Comparison of ENCODE assay signal across 15 cellular contexts in the genomic region with DNA sequence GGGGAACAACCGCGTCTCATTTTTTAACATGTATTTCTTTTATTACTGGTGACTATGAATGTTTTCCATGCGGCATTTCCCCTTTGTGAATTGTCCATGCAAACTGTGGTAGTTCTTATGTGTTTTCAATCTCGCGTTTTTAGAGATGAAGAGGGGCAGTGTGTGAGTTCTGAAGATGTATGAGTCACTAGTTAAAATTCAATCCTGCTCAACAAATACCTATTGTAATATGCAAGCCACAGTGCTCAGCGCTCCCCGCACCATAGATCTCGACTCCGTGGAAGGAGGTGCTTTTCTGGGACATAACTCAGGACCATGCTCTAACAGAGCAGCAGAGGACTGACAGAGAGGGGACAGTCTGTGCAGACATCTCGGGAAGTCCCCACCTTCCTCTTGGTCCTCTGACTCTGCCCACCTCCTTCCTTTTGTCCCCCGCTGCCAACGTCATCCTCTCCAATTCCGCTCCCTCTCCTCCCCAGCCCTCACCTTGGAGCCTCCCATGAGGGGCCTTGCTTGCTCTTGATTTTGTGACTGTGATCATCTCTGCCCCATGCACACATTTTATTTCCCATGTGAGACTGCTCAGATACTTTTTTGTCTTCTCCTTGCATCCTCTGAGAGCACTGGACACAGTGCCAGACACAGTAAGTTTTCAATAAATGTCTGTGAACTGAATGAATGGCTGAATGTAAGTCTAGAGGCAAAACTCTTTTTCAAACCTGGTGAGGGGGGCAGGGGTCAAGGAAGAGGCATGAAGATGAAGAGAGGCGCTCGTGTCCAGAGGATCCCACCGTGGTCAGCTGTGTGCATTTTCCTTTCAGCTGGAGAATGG. TPM values are rescaled to one million over a fixed set of nuclear protein-coding genes. Genes with fewer than 3 reads are reported as not detected.
A peak's percentile ranks its signal among the peaks of the same experiment; 100 is the strongest.
DNase-seq lines count a peak whose midpoint lies in the region; TF ChIP-seq lines count a peak whose summit lies in the region.
"Had no signal": no experiment of that assay in that cellular context is flagged by ENCODE, and none has a peak within 500 bp of the region (broad histone marks: within the 10 kb centered on the region; RNA-seq: fewer than 3 reads in every experiment).

No MANE protein-coding gene starts in this region.

- H3K9me3 ChIP-seq in colonic mucosa (no peaks in the 10 kb centered on the region), tibial nerve (no peaks in the 10 kb centered on the region)
- H3K9me3 ChIP-seq: gastroesophageal sphincter, psoas muscle, thyroid gland had no signal

- DNase-seq in HK-2 (ENCODE audit: unreplicated experiment) = peak; percentile 60
- DNase-seq in colonic mucosa = peak; percentile 42
- DNase-seq in medulla oblongata (ENCODE audit: extremely low spot score) = peak; percentile 81
- no peak for DNase-seq in tibial nerve (ENCODE audit: low spot score in 2 of 2)
- DNase-seq in GOT3 (lab: John Stamatoyannopoulos, UW) = no peak
- no peak for DNase-seq in occipital lobe (lab: John Stamatoyannopoulos, UW)
- no peak for DNase-seq in activated CD4-positive, CD25-positive, alpha-beta regulatory T cell treated with anti-CD3 and anti-CD28 coated beads, Interleukin-2, amount 50 U/mL, for 72 hours
- no peak for DNase-seq in HPDE6-E6E7 (ENCODE audit: extremely low spot score)
- DNase-seq: DMS79, NCI-H1092, NCI-H2107, NCI-H69, psoas muscle, thyroid gland had no signal

- peak in 1 of 2 donors; percentile 27 for TF ChIP-seq EP300 in tibial nerve (IDR thresholded peaks at IDR 0.05)

- TF ChIP-seq POLR2A in tibial nerve (IDR thresholded peaks at IDR 0.05) = no peak

- H3K36me3 ChIP-seq in colonic mucosa = no peaks in the 10 kb centered on the region
- no peaks in the 10 kb centered on the region for H3K36me3 ChIP-seq in tibial nerve
- H3K36me3 ChIP-seq: gastroesophageal sphincter, thyroid gland had no signal

- intact Hi-C loops in colonic mucosa (cut with DNase I) = no loop called here

- WGBS in tibial nerve, 2 donors = 40 to 44% methylated on average over 16 of the region's 16 CpGs

- no peaks in the 10 kb centered on the region for H3K27me3 ChIP-seq in colonic mucosa
- no peaks in the 10 kb centered on the region for H3K27me3 ChIP-seq in tibial nerve
- H3K27me3 ChIP-seq: gastroesophageal sphincter, thyroid gland had no signal

- no peaks in the 10 kb centered on the region for H3K4me1 ChIP-seq in colonic mucosa
- H3K4me1 ChIP-seq in tibial nerve = peaks cover 0 to 35% (median 9%) of the 10 kb centered on the region in 4 donors
- H3K4me1 ChIP-seq: gastroesophageal sphincter, psoas muscle, thyroid gland had no signal

- H3K4me3 ChIP-seq in colonic mucosa (no peak overlapping the region), tibial nerve (no peak overlapping the region)
- H3K4me3 ChIP-seq: gastroesophageal sphincter, psoas muscle, thyroid gland had no signal

- H3K9ac ChIP-seq in colonic mucosa (ENCODE audit: low read depth in 2 of 2, low read length in 2 of 2) = no peak overlapping the region

- TF ChIP-seq CTCF in colonic mucosa (IDR thresholded peaks at IDR 0.05) (no peak), tibial nerve (IDR thresholded peaks at IDR 0.05) (no peak)

- H3K27ac ChIP-seq in colonic mucosa (no peak overlapping the region), tibial nerve (peak overlapping the region; percentile 22 to 86 (median 52))
- H3K27ac ChIP-seq: gastroesophageal sphincter, psoas muscle, thyroid gland had no signal

RNA-seq across cellular contexts. Expression of a gene that starts 42.7 kb away (rescaled TPM):
- total RNA-seq in colonic mucosa (10 to 100 TPM; 34.8 to 55.6 TPM), tibial nerve (10 to 100 TPM; 19.2 to 52.2 (median 35.0) TPM), occipital lobe (40.6 TPM)

Comparison
In these comparisons a context has a peak if more than half of its experiments do, and no peak if none do; other contexts are left out.
1. DNase-seq: peak in HK-2 (single experiment), colonic mucosa (single experiment) and medulla oblongata (single experiment); none in tibial nerve (0 of 2), GOT3 (single experiment), occipital lobe (single experiment), activated CD4-positive, CD25-positive, alpha-beta regulatory T cell treated with anti-CD3 and anti-CD28 coated beads, Interleukin-2, amount 50 U/mL, for 72 hours (single experiment) and HPDE6-E6E7 (single experiment).